Comparison of ENCODE assay signal across 8 cellular contexts in the genomic region with DNA sequence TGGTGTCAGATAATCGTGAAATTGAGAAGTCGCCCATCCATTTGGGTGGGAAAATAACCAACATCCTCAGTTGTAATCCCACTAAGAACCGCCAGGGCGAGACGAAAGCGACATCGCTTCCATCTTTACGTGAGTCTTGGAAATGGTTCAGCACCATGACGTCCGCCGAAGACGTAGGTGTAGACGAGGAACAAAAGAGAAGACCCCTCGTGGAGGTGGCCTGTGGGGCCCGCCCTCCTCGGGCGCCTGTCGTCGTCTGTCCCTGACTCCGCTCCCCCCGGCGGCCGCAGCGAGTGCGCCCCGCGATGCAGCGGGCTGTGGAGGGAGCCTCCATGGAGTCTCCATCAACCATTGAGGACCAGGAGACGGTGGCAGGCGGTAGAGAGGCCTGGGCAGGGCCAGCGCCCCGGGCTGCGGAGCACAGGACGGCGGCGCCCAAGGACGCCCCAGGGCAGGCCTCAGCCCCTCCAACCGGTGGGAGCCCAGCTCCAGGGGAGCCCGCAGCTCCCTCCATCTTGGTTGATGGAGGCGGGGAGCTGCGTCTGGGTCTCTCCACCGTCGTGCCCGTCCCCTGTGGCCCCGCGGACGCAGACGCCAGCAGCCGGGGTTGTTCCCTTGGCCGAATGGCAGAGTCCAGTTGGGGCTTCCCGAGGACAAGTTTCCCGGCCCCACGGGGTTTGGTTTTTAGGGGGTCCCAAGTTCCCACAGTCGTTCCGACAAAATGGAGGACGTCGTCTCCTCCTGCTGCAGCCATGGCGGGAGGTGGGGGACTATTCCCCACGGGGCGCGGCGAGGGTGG. TPM values are rescaled to one million over a fixed set of nuclear protein-coding genes. Genes with fewer than 3 reads are reported as not detected.
DNase-seq lines count a peak whose midpoint lies in the region; ATAC-seq and TF ChIP-seq lines count a peak whose summit lies in the region.

No MANE protein-coding gene starts in this region.

- peak; percentile 21 for DNase-seq in AG09309 (ENCODE audit: low read depth)
- DNase-seq in NK-92 treated with Interleukin-12 subunit alpha and Interleukin-12 subunit beta, amount 100 ng/mL, for 24 hours (lab: John Stamatoyannopoulos, UW) = peak; percentile 78
- peak; percentile 66 for DNase-seq in activated T-cell treated with anti-CD3 and anti-CD28 coated beads for 48 hours (ENCODE audit: low read depth)
- DNase-seq in stimulated activated CD8-positive, alpha-beta memory T cell treated with anti-CD3 and anti-CD28 coated beads, Interleukin-4, amount 100 ng/mL, for 24 hours (ENCODE audit: low read depth) = peak; percentile 71

- ATAC-seq in GM19035 (IDR thresholded peaks at IDR 0.05; ENCODE audit: unreplicated experiment) (peak; percentile 15), HG03460 (IDR thresholded peaks at IDR 0.05; ENCODE audit: unreplicated experiment) (peak; percentile 25)

- peak overlapping the region; percentile 97 for H3K9ac ChIP-seq in mucosa of stomach (ENCODE audit: low read length)

- H3K27me3 ChIP-seq in esophagus (ENCODE audit: control insufficient read depth in 1 of 2, insufficient read depth in 2 of 2, low read length in 2 of 2) = no peaks in the 10 kb centered on the region
- H3K27me3 ChIP-seq in mucosa of stomach (ENCODE audit: control insufficient read depth, insufficient read depth, low read length) = no peaks in the 10 kb centered on the region

- H3K4me1 ChIP-seq in esophagus (ENCODE audit: control insufficient read depth in 2 of 2, insufficient read depth in 2 of 2, low read length in 1 of 2) = no peaks in the 10 kb centered on the region
- H3K4me1 ChIP-seq in mucosa of stomach (ENCODE audit: control insufficient read depth, insufficient read depth, low read length) = peaks cover 5% of the 10 kb centered on the region

- peak overlapping the region; percentile 97 to 99 for H3K27ac ChIP-seq in esophagus (ENCODE audit: low read depth in 2 of 2, low read length in 1 of 2)

- H3K36me3 ChIP-seq in esophagus (ENCODE audit: control insufficient read depth in 2 of 2, insufficient read depth in 2 of 2, low read length in 1 of 2) (no peaks in the 10 kb centered on the region), mucosa of stomach (ENCODE audit: control insufficient read depth, insufficient read depth, low read length) (no peaks in the 10 kb centered on the region)

- 1 to 2% methylated on average over 45 to 62 of the region's 62 CpGs for WGBS in esophagus, 2 donors

- TF ChIP-seq CTCF in AG09309 (IDR thresholded peaks at IDR 0.05; ENCODE audit: control insufficient read depth, insufficient read depth, low read depth, low read length, missing control alignments) = peak; percentile 63

- peak overlapping the region; percentile 53 for H3K4me3 ChIP-seq in AG09309 (ENCODE audit: control insufficient read depth, low read depth, low read length)
- peak overlapping the region; percentile 62 to 71 for H3K4me3 ChIP-seq in esophagus (ENCODE audit: low read depth in 1 of 2, low read length in 2 of 2)
- H3K4me3 ChIP-seq in mucosa of stomach (ENCODE audit: low read length) = peak overlapping the region; percentile 42

- H3K9me3 ChIP-seq in esophagus (ENCODE audit: control insufficient read depth in 2 of 2, insufficient read depth in 1 of 2, low read depth in 1 of 2, low read length in 1 of 2) (no peaks in the 10 kb centered on the region), mucosa of stomach (ENCODE audit: control insufficient read depth, low read length) (no peaks in the 10 kb centered on the region)

RNA-seq across cellular contexts. Expression of a gene that starts 1.0 kb away (rescaled TPM):
- 10 to 100 TPM; 15.8 to 26.3 TPM for polyA plus RNA-seq in esophagus

Comparison
In these comparisons a context has a peak if more than half of its experiments do, and no peak if none do; other contexts are left out.
1. Peak in every context shown above with its lines: DNase-seq, ATAC-seq, H3K4me3 ChIP-seq and H3K27ac ChIP-seq.
2. DNase-seq: peak in every context shown above with its lines; median percentile 78 in NK-92 treated with Interleukin-12 subunit alpha and Interleukin-12 subunit beta, amount 100 ng/mL, for 24 hours; 71 in stimulated activated CD8-positive, alpha-beta memory T cell treated with anti-CD3 and anti-CD28 coated beads, Interleukin-4, amount 100 ng/mL, for 24 hours; 66 in activated T-cell treated with anti-CD3 and anti-CD28 coated beads for 48 hours; 21 in AG09309.